15 cellular contexts compared by ENCODE assay signal in the genomic region with DNA sequence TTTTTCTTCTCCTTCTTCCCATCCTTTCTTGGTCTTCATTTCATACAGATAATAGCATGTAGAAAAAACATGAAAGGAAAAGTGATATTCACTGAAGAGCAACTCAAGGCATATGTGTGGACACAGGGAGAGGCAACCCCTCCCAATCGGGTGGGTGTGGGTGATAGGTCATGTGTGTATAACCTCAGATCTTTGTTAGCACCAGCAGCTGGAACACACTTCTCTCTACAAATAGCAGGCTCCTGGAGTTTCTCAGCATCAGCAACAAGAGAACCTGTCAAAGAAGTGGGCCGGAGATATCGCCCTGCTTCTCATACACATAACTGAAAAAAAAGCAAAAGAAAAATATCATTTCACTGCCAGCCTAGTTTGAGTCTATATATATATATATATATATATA.
DNase-seq lines count a peak whose midpoint lies in the region; ATAC-seq and TF ChIP-seq lines count a peak whose summit lies in the region.
"Had no signal": no experiment of that assay in that cellular context is flagged by ENCODE, and none has a peak within 500 bp of the region (broad histone marks: within the 10 kb centered on the region; RNA-seq: fewer than 3 reads in every experiment).

No MANE protein-coding gene starts in this region.

- no peaks in the 10 kb centered on the region for H3K27me3 ChIP-seq in heart right ventricle
- H3K27me3 ChIP-seq in right cardiac atrium (ENCODE audit: control insufficient read depth, insufficient read depth), result no peaks in the 10 kb centered on the region
- H3K27me3 ChIP-seq: BE2C had no signal

- no peaks in the 10 kb centered on the region for H3K9me3 ChIP-seq in heart right ventricle
- no peaks in the 10 kb centered on the region for H3K9me3 ChIP-seq in right cardiac atrium (ENCODE audit: control insufficient read depth, low read length)
- H3K9me3 ChIP-seq: A549, BE2C had no signal

- H3K4me1 ChIP-seq in heart right ventricle, result peaks cover 0 to 10% (median 0%) of the 10 kb centered on the region in 9 donors
- H3K4me1 ChIP-seq in right cardiac atrium (ENCODE audit: control insufficient read depth, insufficient read depth, low read length), result no peaks in the 10 kb centered on the region
- H3K4me1 ChIP-seq: A549, BE2C had no signal

- H3K4me3 ChIP-seq in heart right ventricle, result peak overlapping the region in 8 of 10 donors; percentile 10 to 45 (median 28)
- H3K4me3 ChIP-seq in right cardiac atrium (ENCODE audit: low read length), result peak overlapping the region; percentile 11
- H3K4me3 ChIP-seq in foreskin fibroblast (ENCODE audit: low read depth in 1 of 2, low read length in 2 of 2), result no peak overlapping the region
- H3K4me3 ChIP-seq: A549 had no signal

- no peaks in the 10 kb centered on the region for H3K36me3 ChIP-seq in heart right ventricle
- H3K36me3 ChIP-seq: BE2C had no signal

- ATAC-seq in heart right ventricle (peak; percentile 61 to 93 (median 86)), right cardiac atrium (peak; percentile 43 to 82)
- ATAC-seq: A549 had no signal

- 40 to 47% methylated on average over 3 of the region's 3 CpGs for WGBS in heart right ventricle, 2 donors
- WGBS in right cardiac atrium, result 61% methylated on average over 3 of the region's 3 CpGs

- DNase-seq in HuH-7 (ENCODE audit: low spot score), result peak; percentile 14
- DNase-seq in NCI-H146 treated with DMSO at 0.1 percent for 48 hours (lab: John Stamatoyannopoulos, UW; ENCODE audit: unreplicated experiment), result peak; percentile 63
- DNase-seq in heart right ventricle, result peak; percentile 11 to 42
- DNase-seq in right cardiac atrium, result peak in 1 of 3 donors; percentile 33
- DNase-seq in posterior cingulate gyrus, result no peak
- no peak for DNase-seq in foreskin fibroblast
- DNase-seq: BE2C; CD4-positive, alpha-beta memory T cell; DMS153; DMS79 treated with DMSO at 0.1 percent for 48 hours; EL; GOT3; H9 had no signal

- intact Hi-C loops in heart right ventricle (cut with DNase I) (no loop called here), right cardiac atrium (cut with DNase I) (no loop called here), posterior cingulate gyrus (cut with DNase I) (no loop called here)

- no peak for TF ChIP-seq CTCF in heart right ventricle (IDR thresholded peaks at IDR 0.05)
- TF ChIP-seq CTCF in foreskin fibroblast (IDR thresholded peaks at IDR 0.05; ENCODE audit: low read depth, low read length), result no peak

- H3K27ac ChIP-seq in heart right ventricle (peak overlapping the region in 7 of 10 donors; percentile 10 to 65 (median 39)), right cardiac atrium (ENCODE audit: low read length) (no peak overlapping the region)
- H3K27ac ChIP-seq: A549, C4-2B had no signal

Comparison
In these comparisons a context has a peak if more than half of its experiments do, and no peak if none do; other contexts are left out.
1. DNase-seq: peak in HuH-7 (single experiment), NCI-H146 treated with DMSO at 0.1 percent for 48 hours (single experiment) and heart right ventricle (2 of 2); none in posterior cingulate gyrus (0 of 10) and foreskin fibroblast (0 of 2).
2. H3K4me3 ChIP-seq: peak in heart right ventricle (8 of 10) and right cardiac atrium (single experiment); none in foreskin fibroblast (0 of 2).